15 cellular contexts compared by ENCODE assay signal in the genomic region with DNA sequence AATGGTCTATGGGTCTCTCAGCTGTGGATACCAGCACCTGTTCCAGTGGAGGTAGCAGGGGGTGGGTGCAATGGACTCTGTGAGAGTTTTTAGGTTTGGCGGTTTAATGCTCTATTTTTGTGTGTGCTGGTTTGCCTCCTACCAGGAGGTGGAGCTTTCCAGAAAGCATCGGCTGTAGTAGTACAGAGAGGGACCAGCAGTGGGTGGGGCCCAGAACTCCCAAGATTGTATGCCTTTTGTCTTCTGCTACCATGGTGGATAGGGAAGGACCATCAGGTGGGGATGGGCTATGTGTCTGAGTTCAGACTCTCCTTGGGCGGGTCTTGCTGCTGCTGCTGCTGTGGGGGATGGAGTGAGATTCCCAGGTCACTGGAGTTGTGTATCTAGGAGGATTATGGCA.
DNase-seq lines count a peak whose midpoint lies in the region; ATAC-seq, FAIRE-seq and TF ChIP-seq lines count a peak whose summit lies in the region.
"Had no signal": no experiment of that assay in that cellular context is flagged by ENCODE, and none has a peak within 500 bp of the region (broad histone marks: within the 10 kb centered on the region; RNA-seq: fewer than 3 reads in every experiment).

No MANE protein-coding gene starts in this region.

- H3K4ac ChIP-seq in mesendoderm (ENCODE audit: low read depth, low read length) = no peak overlapping the region

- H3K36me3 ChIP-seq in GM23338 (ENCODE audit: insufficient read depth) = no peaks in the 10 kb centered on the region
- H3K36me3 ChIP-seq in GM12878 (ENCODE audit: control insufficient read depth in 2 of 2, insufficient read depth in 2 of 2, low read length in 1 of 2) = no peaks in the 10 kb centered on the region
- no peaks in the 10 kb centered on the region for H3K36me3 ChIP-seq in mesendoderm (ENCODE audit: control insufficient read depth, insufficient read depth, low read length)
- H3K36me3 ChIP-seq: BLaER1 treated with 17β-estradiol and CSF1 and Interleukin-3, amounts not matched to agents 10 nM and 100 nM had no signal

- peaks cover 2% of the 10 kb centered on the region; the same call in 1 of the 3 replicates for H3K9me3 Mint-ChIP-seq in GM23338

- no peak for TF ChIP-seq POLR2A in GM12878 (IDR thresholded peaks at IDR 0.05; ENCODE audit: low read depth, low read length)

- peaks cover 3% of the 10 kb centered on the region for H3K4me1 Mint-ChIP-seq in GM23338
- H3K4me1 Mint-ChIP-seq: CD4-positive, CD25-positive, alpha-beta regulatory T cell had no signal

- peaks cover 3% of the 10 kb centered on the region for H3K27me3 Mint-ChIP-seq in GM23338 (ENCODE audit: insufficient read depth, low read depth, poor library complexity)
- H3K27me3 Mint-ChIP-seq: CD4-positive, CD25-positive, alpha-beta regulatory T cell had no signal

- H3K4me3 ChIP-seq in GM23338 (no peak overlapping the region), GM12878 (no peak overlapping the region), mesendoderm (ENCODE audit: low read length) (no peak overlapping the region)
- H3K4me3 ChIP-seq: BLaER1 treated with 17β-estradiol and CSF1 and Interleukin-3, amounts not matched to agents 10 nM and 100 nM had no signal

- RAD21 ChIA-PET in GM12878 (lab: Charles Lee; ENCODE audit: unreplicated experiment) = no interaction called here

- H3K56ac ChIP-seq in mesendoderm (ENCODE audit: low read length) = no peak overlapping the region

- H3K79me2 ChIP-seq in GM23338 (replicated peaks; ENCODE audit: insufficient read depth) (no peaks in the 10 kb centered on the region), GM12878 (ENCODE audit: control insufficient read depth, insufficient read depth, low read length) (no peaks in the 10 kb centered on the region), mesendoderm (ENCODE audit: control insufficient read depth, insufficient read depth, low read length) (no peaks in the 10 kb centered on the region)

- no peak overlapping the region for H3K18ac ChIP-seq in mesendoderm (ENCODE audit: low read length)

- H3F3A ChIP-seq in GM23338 (replicated peaks; ENCODE audit: low read depth) = no peaks in the 10 kb centered on the region

- no peaks in the 10 kb centered on the region for H3K27me3 ChIP-seq in GM23338 (ENCODE audit: insufficient read depth)
- H3K27me3 ChIP-seq in GM12878 (replicated peaks in 1 of 2; ENCODE audit: control insufficient read depth in 2 of 2, insufficient read depth in 2 of 2, low read length in 1 of 2) = no peaks in the 10 kb centered on the region
- no peaks in the 10 kb centered on the region for H3K27me3 ChIP-seq in mesendoderm (ENCODE audit: insufficient read depth, low read length, poor library complexity)
- H3K27me3 ChIP-seq: BLaER1 treated with 17β-estradiol and CSF1 and Interleukin-3, amounts not matched to agents 10 nM and 100 nM had no signal

- no peak overlapping the region for H4K8ac ChIP-seq in mesendoderm (ENCODE audit: low read depth, low read length)

- H3K4me3 Mint-ChIP-seq in GM23338 = no peak overlapping the region
- H3K4me3 Mint-ChIP-seq: CD4-positive, CD25-positive, alpha-beta regulatory T cell had no signal

- H3K4me1 ChIP-seq in GM23338 (ENCODE audit: insufficient read depth) (peaks cover 11% of the 10 kb centered on the region), GM12878 (ENCODE audit: control insufficient read depth, insufficient read depth, low read length) (no peaks in the 10 kb centered on the region), mesendoderm (ENCODE audit: control insufficient read depth, low read depth, low read length) (no peaks in the 10 kb centered on the region)
- H3K4me1 ChIP-seq: BLaER1 treated with 17β-estradiol and CSF1 and Interleukin-3, amounts not matched to agents 10 nM and 100 nM had no signal

- intact Hi-C loops in GM12878 (cut with micrococcal nuclease; ENCODE audit: unreplicated experiment) = no loop called here

- H4K20me1 ChIP-seq in GM23338 (replicated peaks; ENCODE audit: insufficient read depth) = no peaks in the 10 kb centered on the region
- H4K20me1 ChIP-seq in GM12878 (ENCODE audit: control insufficient read depth, insufficient read depth) = no peaks in the 10 kb centered on the region
- H4K20me1 ChIP-seq: BLaER1 treated with 17β-estradiol and CSF1 and Interleukin-3, amounts not matched to agents 10 nM and 100 nM had no signal

- SMC1A ChIA-PET in GM12878 (lab: Charles Lee; ENCODE audit: uncharacterized antibody, unreplicated experiment) = no interaction called here

- WGBS in GM12878 (ENCODE audit: insufficient coverage, insufficient replicate concordance, low lambda C conversion rate, missing lambda C conversion rate) = 61% methylated on average over 3 of the region's 3 CpGs
- WGBS in mesendoderm (ENCODE audit: extremely low coverage, insufficient coverage, low lambda C conversion rate) = no CpG with 5 or more reads among the region's 3 CpGs

- no peaks in the 10 kb centered on the region for H3K9me2 ChIP-seq in GM23338 (ENCODE audit: insufficient read depth)

- H3K4me2 ChIP-seq in GM23338 (no peak overlapping the region), GM12878 (ENCODE audit: control insufficient read depth, insufficient read depth) (no peak overlapping the region), mesendoderm (ENCODE audit: low read length) (no peak overlapping the region)
- H3K4me2 ChIP-seq: BLaER1 treated with 17β-estradiol and CSF1 and Interleukin-3, amounts not matched to agents 10 nM and 100 nM had no signal

- POLR2A ChIA-PET in GM12878 (lab: Charles Lee) = no interaction called here

- TF ChIP-seq CTCF in GM23338 (conservative IDR thresholded peaks at IDR 0.05; ENCODE audit: low read depth in 2 of 2) = peak in 1 of 2 experiments; percentile 35; a peak in 2 of 4 replicates
- TF ChIP-seq CTCF in GM12878 (IDR thresholded peaks at IDR 0.05 in 2 of 3, conservative IDR thresholded peaks at IDR 0.05 in 1 of 3; ENCODE audit: control insufficient read depth in 2 of 3, extremely low read depth in 1 of 3, insufficient read depth in 1 of 3, low read depth in 3 of 3, low read length in 3 of 3) = no peak

- H2AK5ac ChIP-seq in mesendoderm (ENCODE audit: low read length) = no peak overlapping the region

- no peak overlapping the region for H4K5ac ChIP-seq in mesendoderm (ENCODE audit: low read length)

- no peak overlapping the region for H2BK120ac ChIP-seq in mesendoderm (ENCODE audit: low read depth, low read length)

- in situ Hi-C loops in GM12878 (cut with MboI) = no loop called here

- H3K9me3 ChIP-seq in GM12878 (replicated peaks; ENCODE audit: control insufficient read depth, insufficient read depth, low read length) = no peaks in the 10 kb centered on the region
- H3K9me3 ChIP-seq: BLaER1 treated with 17β-estradiol and CSF1 and Interleukin-3, amounts not matched to agents 10 nM and 100 nM had no signal

- H3K27ac ChIP-seq in GM23338 (ENCODE audit: low read depth) (no peak overlapping the region), GM12878 (ENCODE audit: control insufficient read depth, insufficient read depth) (no peak overlapping the region), mesendoderm (ENCODE audit: low read depth, low read length) (no peak overlapping the region)
- H3K27ac ChIP-seq: BLaER1 treated with 17β-estradiol and CSF1 and Interleukin-3, amounts not matched to agents 10 nM and 100 nM; HL-60 had no signal

- no peak overlapping the region for H2BK15ac ChIP-seq in mesendoderm (replicated peaks; ENCODE audit: low read depth)

- no peaks in the 10 kb centered on the region for H3K79me1 ChIP-seq in mesendoderm (ENCODE audit: low read length)

- no peak overlapping the region for H3K27ac Mint-ChIP-seq in GM23338
- H3K27ac Mint-ChIP-seq: CD4-positive, CD25-positive, alpha-beta regulatory T cell had no signal

- no peak; the same call in 2 of the 3 replicates for ATAC-seq in GM23338
- ATAC-seq in GM12878 = peak; percentile 27; the same call in 1 of the 3 replicates

- H3K9ac ChIP-seq in GM12878 (ENCODE audit: control insufficient read depth, insufficient read depth, low read length) = no peak overlapping the region
- H3K9ac ChIP-seq in mesendoderm (ENCODE audit: low read length) = no peak overlapping the region
- H3K9ac ChIP-seq: BLaER1 treated with 17β-estradiol and CSF1 and Interleukin-3, amounts not matched to agents 10 nM and 100 nM had no signal

- CTCF ChIA-PET in GM12878 (lab: Yijun Ruan, JAX) = no interaction called here

- H3K36me3 Mint-ChIP-seq in GM23338 (ENCODE audit: low read depth) = peaks cover 5% of the 10 kb centered on the region; the same call in 2 of the 3 replicates
- H3K36me3 Mint-ChIP-seq: CD4-positive, CD25-positive, alpha-beta regulatory T cell had no signal

- DNase-seq in GM23338 (ENCODE audit: low spot score) (peak; percentile 39), RPMI7951 (ENCODE audit: low read depth) (peak; percentile 2), GM12878 (ENCODE audit: low read depth, low spot score) (no peak), mesendoderm (peak; percentile 26), SKM-1 treated with dmso at 0.1 percent for 144 hours (lab: John Stamatoyannopoulos, UW; ENCODE audit: unreplicated experiment) (no peak), NCI-H1048 (lab: John Stamatoyannopoulos, UW) (no peak), NCI-H69 (lab: John Stamatoyannopoulos, UW) (no peak), cerebellar cortex (ENCODE audit: low spot score) (no peak)
- DNase-seq: ACHN; CD4-positive, CD25-positive, alpha-beta regulatory T cell; DMS79; EL had no signal

- peak overlapping the region; percentile 70; the same call in 1 of the 2 replicates for H2AFZ ChIP-seq in GM23338
- no peak overlapping the region for H2AFZ ChIP-seq in GM12878 (ENCODE audit: control insufficient read depth, low read depth, low read length)

- no peak for TF ChIP-seq EP300 in GM12878 (IDR thresholded peaks at IDR 0.05; ENCODE audit: borderline replicate concordance in 1 of 2, control insufficient read depth in 1 of 2, low read depth in 2 of 2, low read length in 2 of 2)

- H3K23ac ChIP-seq in mesendoderm (ENCODE audit: low read length) = no peak overlapping the region

- no peak for TF ChIP-seq RAD21 in GM12878 (IDR thresholded peaks at IDR 0.05; ENCODE audit: insufficient read depth, low read depth, low read length)

- BruUV-seq in GM12878 (replicated peaks; lab: Mats Ljungman, UMichigan) = no TSS peak

- FAIRE-seq in GM12878 (lab: Jason Lieb, UNC) = no peak
- FAIRE-seq: G401.6 had no signal

- no peak overlapping the region for H2BK5ac ChIP-seq in mesendoderm (ENCODE audit: low read length)

TF ChIP-seq in GM12878, 131 proteins besides CTCF, POLR2A, EP300 and RAD21 (continues in another document):
- TF ChIP-seq ETV6 (conservative IDR thresholded peaks at IDR 0.05 in 1 of 2, IDR thresholded peaks at IDR 0.05 in 1 of 2; ENCODE audit: borderline replicate concordance in 1 of 2, low read depth in 1 of 2) = no peak

Comparison
In these comparisons a context has a peak if more than half of its experiments do, and no peak if none do; other contexts are left out.
1. DNase-seq: peak in GM23338 (single experiment), RPMI7951 (single experiment) and mesendoderm (single experiment); none in GM12878 (single experiment), SKM-1 treated with dmso at 0.1 percent for 144 hours (single experiment), NCI-H1048 (single experiment), NCI-H69 (single experiment) and cerebellar cortex (single experiment).